8 cellular contexts compared by ENCODE assay signal in genomic region chr2:158953926-158954763, GRCh38. TPM values are rescaled to one million over a fixed set of nuclear protein-coding genes. Genes with fewer than 3 reads are reported as not detected.
DNase-seq lines count a peak whose midpoint lies in the region; ATAC-seq, FAIRE-seq and TF ChIP-seq lines count a peak whose summit lies in the region.

No MANE protein-coding gene starts in this region.

- H4K20me1 ChIP-seq in PC-3 (ENCODE audit: low read length) (no peaks in the 10 kb centered on the region), K562 (replicated peaks; ENCODE audit: control insufficient read depth, insufficient read depth, low read length) (no peaks in the 10 kb centered on the region)

- peak overlapping the region; percentile 41 for H3K9ac ChIP-seq in PC-3 (ENCODE audit: low read length)
- H3K9ac ChIP-seq in K562 (ENCODE audit: insufficient read depth in 1 of 2, low read depth in 2 of 2, low read length in 2 of 2), result no peak overlapping the region
- no peak overlapping the region for H3K9ac ChIP-seq in liver (ENCODE audit: low read depth in 1 of 2, low read length in 2 of 2)

- in situ Hi-C loops in K562 (cut with MboI), result no loop called here

- H3K36me3 ChIP-seq in PC-3 (ENCODE audit: low read depth, low read length) (no peaks in the 10 kb centered on the region), K562 (ENCODE audit: control insufficient read depth, insufficient read depth, low read length) (no peaks in the 10 kb centered on the region), liver (ENCODE audit: control insufficient read depth in 4 of 4, insufficient read depth in 3 of 4, low read depth in 1 of 4, low read length in 3 of 4) (no peaks in the 10 kb centered on the region)

- no peaks in the 10 kb centered on the region for H3K9me1 ChIP-seq in K562 (ENCODE audit: control insufficient read depth, insufficient read depth, low read length)

- POLR2A ChIA-PET in PC-3 (lab: Charles Lee; ENCODE audit: unreplicated experiment) (interaction anchor here (0.6 to 0.7 kb wide), 2 partner anchors 130 to 1165 kb away, joined by 4 to 9 read pairs; no protein-coding TSS in a partner anchor), K562 (lab: Yijun Ruan, JAX) (interaction anchor here (0.6 kb wide), 1 partner anchor 20 kb away, joined by 3 read pairs; no protein-coding TSS in a partner anchor)

- WGBS in K562 (ENCODE audit: insufficient coverage, low coverage, missing lambda C conversion rate), result 1% methylated on average over 5 of the region's 5 CpGs
- WGBS in liver, result 29% methylated on average over 5 of the region's 5 CpGs

- TF ChIP-seq CTCF in GM12865 (IDR thresholded peaks at IDR 0.05; ENCODE audit: insufficient read depth, low read depth, low read length, missing control alignments), result no peak
- no peak for TF ChIP-seq CTCF in PC-3 (conservative IDR thresholded peaks at IDR 0.05; ENCODE audit: low read depth, low read length)
- TF ChIP-seq CTCF in K562 (IDR thresholded peaks at IDR 0.05 in 2 of 3, conservative IDR thresholded peaks at IDR 0.05 in 1 of 3; ENCODE audit: insufficient read depth in 2 of 3, low read depth in 1 of 3, low read length in 3 of 3), result no peak
- TF ChIP-seq CTCF in liver (IDR thresholded peaks at IDR 0.05; ENCODE audit: low read depth, low read length, missing input control), result no peak

- H2AFZ ChIP-seq in PC-3 (ENCODE audit: low read length), result peak overlapping the region; percentile 43; the same call in 1 of the 2 replicates
- H2AFZ ChIP-seq in K562 (ENCODE audit: low read depth, low read length), result no peak overlapping the region

- H3K9me3 ChIP-seq in PC-3 (ENCODE audit: low read length), result no peaks in the 10 kb centered on the region
- H3K9me3 ChIP-seq in K562 (replicated peaks; ENCODE audit: control insufficient read depth, insufficient read depth, low read depth, low read length), result no peaks in the 10 kb centered on the region
- no peaks in the 10 kb centered on the region for H3K9me3 ChIP-seq in liver (ENCODE audit: control insufficient read depth in 4 of 4, low read length in 3 of 4)

- H3K9me2 ChIP-seq in PC-3 (replicated peaks; ENCODE audit: low read length), result no peaks in the 10 kb centered on the region

- no TSS peak for BruUV-seq in PC-3 (replicated peaks; lab: Mats Ljungman, UMichigan)
- BruUV-seq in K562 (replicated peaks; lab: Mats Ljungman, UMichigan), result no TSS peak

- ATAC-seq in HG03571 (IDR thresholded peaks at IDR 0.05; ENCODE audit: unreplicated experiment) (peak; percentile 64), PC-3 (peak; percentile 95), K562 (peak; percentile 35; the same call in 1 of the 3 replicates), HG02571 (IDR thresholded peaks at IDR 0.05; ENCODE audit: unreplicated experiment) (no peak)
- ATAC-seq in stimulated activated naive CD8-positive, alpha-beta T cell treated with anti-CD3 and anti-CD28 coated beads, Interleukin-15, Interleukin-2, amounts not matched to agents 100 U/mL and 50 U/mL, for 24 hours, result peak; percentile 73

- intact Hi-C loops in PC-3 (cut with micrococcal nuclease), result no loop called here
- intact Hi-C loops in K562 (cut with micrococcal nuclease), result no loop called here

- H3K27me3 ChIP-seq in PC-3 (ENCODE audit: low read length) (no peaks in the 10 kb centered on the region), K562 (ENCODE audit: control insufficient read depth in 2 of 2, insufficient read depth in 2 of 2, low read length in 2 of 2) (peaks cover 2 to 11% of the 10 kb centered on the region in 2 experiments; a peak in 3 of 5 replicates), liver (ENCODE audit: control insufficient read depth in 4 of 4, insufficient read depth in 4 of 4, low read length in 3 of 4) (no peaks in the 10 kb centered on the region)

- TF ChIP-seq POLR2A in K562 (conservative IDR thresholded peaks at IDR 0.05), result no peak

- no peak overlapping the region for H3K4me3 ChIP-seq in GM12865 (ENCODE audit: low read depth, low read length)
- H3K4me3 ChIP-seq in PC-3 (ENCODE audit: low read length), result 0 out of 2 replicates have a peak overlapping the region, but pooled peaks have one; percentile 4
- H3K4me3 ChIP-seq in K562, result no peak overlapping the region
- H3K4me3 ChIP-seq in liver (ENCODE audit: low read depth in 1 of 3, low read length in 3 of 3), result no peak overlapping the region

- no peaks in the 10 kb centered on the region for H3K79me2 ChIP-seq in PC-3 (ENCODE audit: low read length)
- H3K79me2 ChIP-seq in K562 (ENCODE audit: control insufficient read depth, insufficient read depth, low read length), result no peaks in the 10 kb centered on the region

- no peaks in the 10 kb centered on the region for H3F3A ChIP-seq in PC-3 (ENCODE audit: low read length, unreplicated experiment)

- FAIRE-seq in K562 (lab: Jason Lieb, UNC), result no peak

- TF ChIP-seq RAD21 in K562 (CRISPR knock-in tag; conservative IDR thresholded peaks at IDR 0.05 in 1 of 2, IDR thresholded peaks at IDR 0.05 in 1 of 2) (no peak), liver (IDR thresholded peaks at IDR 0.05) (peak in 1 of 2 donors; percentile 24)

- H3K4me2 ChIP-seq in PC-3 (ENCODE audit: low read length), result peak overlapping the region; percentile 60
- H3K4me2 ChIP-seq in K562 (ENCODE audit: insufficient read depth, low read length), result no peak overlapping the region

- peak overlapping the region; percentile 86 for H3K27ac ChIP-seq in PC-3 (ENCODE audit: low read length)
- H3K27ac ChIP-seq in K562 (ENCODE audit: extremely low read depth, low read depth, low read length), result no peak overlapping the region
- no peak overlapping the region for H3K27ac ChIP-seq in liver (ENCODE audit: low read depth in 1 of 2, low read length in 2 of 2)

- CTCF ChIA-PET in PC-3 (lab: Charles Lee) (interaction anchor here (0.7 kb wide), 1 partner anchor 46 kb away, joined by 3 read pairs; no protein-coding TSS in a partner anchor), K562 (lab: Yijun Ruan, JAX; ENCODE audit: low intra/inter-chr PET ratio) (no interaction called here)

- no peak for TF ChIP-seq EP300 in K562 (IDR thresholded peaks at IDR 0.05; ENCODE audit: low read length)

- DNase-seq in GM12865 (ENCODE audit: low read depth), result peak; percentile 42
- DNase-seq in PC-3, result peak; percentile 88
- DNase-seq in K562 (ENCODE audit: extremely low read depth in 1 of 4, low spot score in 3 of 4), result peak in 1 of 4 experiments; percentile 15
- DNase-seq in stimulated activated naive CD8-positive, alpha-beta T cell treated with anti-CD3 and anti-CD28 coated beads, Interleukin-15, Interleukin-2, amounts not matched to agents 100 U/mL and 50 U/mL, for 24 hours, result peak; percentile 50
- DNase-seq in cerebellar nuclear complex (lab: John Stamatoyannopoulos, UW), result no peak

- H3K4me1 ChIP-seq in PC-3 (ENCODE audit: insufficient read depth, low read length), result peaks cover 18% of the 10 kb centered on the region
- H3K4me1 ChIP-seq in K562 (replicated peaks in 1 of 2; ENCODE audit: control insufficient read depth in 2 of 2, insufficient read depth in 2 of 2, low read length in 2 of 2), result no peaks in the 10 kb centered on the region; a peak in 1 of 5 replicates
- peaks cover 0 to 5% (median 3%) of the 10 kb centered on the region in 4 donors for H3K4me1 ChIP-seq in liver (ENCODE audit: control insufficient read depth in 4 of 4, insufficient read depth in 4 of 4, low read length in 3 of 4)

TF ChIP-seq in K562, 482 proteins besides CTCF, POLR2A, EP300 and RAD21 (continues in another document):
- no peak for TF ChIP-seq CEBPB (tag; IDR thresholded peaks at IDR 0.05)
- no peak for TF ChIP-seq CCNT2 (IDR thresholded peaks at IDR 0.05; ENCODE audit: borderline replicate concordance, extremely low read depth, insufficient read length, low read depth, low read length)
- no peak for TF ChIP-seq POLR3G (IDR thresholded peaks at IDR 0.05; ENCODE audit: extremely low read depth, insufficient read length, insufficient replicate concordance)
- no peak for TF ChIP-seq ATF1 (CRISPR knock-in tag; IDR thresholded peaks at IDR 0.05)
- peak; percentile 53; the same call in 1 of the 2 replicates for TF ChIP-seq ATF1 (tag; IDR thresholded peaks at IDR 0.05)
- TF ChIP-seq NFIC (IDR thresholded peaks at IDR 0.05), result peak; percentile 79

TF ChIP-seq in liver, 16 proteins besides CTCF, POLR2A, EP300 and RAD21 (continues in another document):
- TF ChIP-seq YY1 (IDR thresholded peaks at IDR 0.05) (no peak), FOXA2 (IDR thresholded peaks at IDR 0.05) (no peak), ZBTB33 (IDR thresholded peaks at IDR 0.05) (no peak), NR2F2 (IDR thresholded peaks at IDR 0.05) (peak; percentile 57)

RNA-seq across cellular contexts. Expression of gene TANC1, which starts 14.3 kb away (rescaled TPM):
- total RNA-seq in PC-3 (2014; rRNA removed), result 17.6 and 18.7 TPM in 2 replicates
- 0.39 and 0.53 TPM in 2 replicates for total RNA-seq in K562 (2011; cell fraction: chromatin; rRNA removed; ENCODE audit: low replicate concordance)
- total RNA-seq in K562 (2011; cell fraction: nucleolus; rRNA removed), result 0.13 and 0.33 TPM in 2 replicates
- 0.22 and 0.31 TPM in 2 replicates for total RNA-seq in K562 (2011; cell fraction: nucleoplasm; rRNA removed)
- total RNA-seq in K562 (2014; rRNA removed), result under 0.01 and 0.04 TPM in 2 replicates
- 0.06 and 0.07 TPM in 2 replicates for total RNA-seq in K562 (2014; rRNA removed; fragmentation: Illumina TruSeq; extraction: Trizol)
- total RNA-seq in K562 (2015; rRNA removed; fragmentation: Illumina TruSeq; extraction: Trizol), result 0.07 and 0.15 TPM in 2 replicates
- 0.13 and 0.20 TPM in 2 replicates for total RNA-seq in K562 (2021)
- 0.14 and 0.18 TPM in 2 replicates for polyA plus RNA-seq in K562 (2011; rRNA removed)
- 0.06 and 0.12 TPM in 2 replicates for polyA plus RNA-seq in K562 (2011; cell fraction: cytosol; rRNA removed)
- polyA plus RNA-seq in K562 (2011; cell fraction: nucleus; rRNA removed), result 0.42 and 0.74 TPM in 2 replicates
- 0.18 and 0.22 TPM in 2 replicates for polyA plus RNA-seq in K562 (2012)
- polyA plus RNA-seq in K562 (2014; fragmentation: Illumina TruSeq; extraction: Trizol), result 0.03 and 0.07 TPM in 2 replicates
- polyA plus RNA-seq in K562 (2014; fragmentation: Nextera tagmentation; extraction: Ambion mirVana), result under 1 TPM in 1 of 2 experiments, not detected in 1; 0.03 TPM
- 0.03 and 0.05 TPM in 2 replicates for polyA plus RNA-seq in K562 (2014; rRNA removed)
- polyA minus RNA-seq in K562 (2011; rRNA and poly(A)+ RNA removed), result 0.39 and 0.45 TPM in 2 replicates
- 0.29 and 0.64 TPM in 2 replicates for polyA minus RNA-seq in K562 (2011; cell fraction: cytosol; rRNA and poly(A)+ RNA removed)
- polyA minus RNA-seq in K562 (2011; cell fraction: nucleus; rRNA and poly(A)+ RNA removed), result 0.33 and 0.40 TPM in 2 replicates
- 10 to 100 TPM in 1 of 2 donors, 1 to 10 TPM in 1; 6.6 to 17.7 TPM for total RNA-seq in liver
- 1 to 10 TPM; 3.7 TPM for polyA plus RNA-seq in liver

Comparison
In these comparisons a context has a peak if more than half of its experiments do, and no peak if none do; other contexts are left out.
1. DNase-seq: peak in GM12865 (single experiment), PC-3 (single experiment) and stimulated activated naive CD8-positive, alpha-beta T cell treated with anti-CD3 and anti-CD28 coated beads, Interleukin-15, Interleukin-2, amounts not matched to agents 100 U/mL and 50 U/mL, for 24 hours (single experiment); none in cerebellar nuclear complex (0 of 2).
2. RNA of gene TANC1, which starts 14.3 kb away (total RNA-seq): 6.6 to 17.7 TPM in liver and 17.6 to 18.7 TPM in PC-3; under 0.01 to 0.53 TPM in K562; every median in the first group is over 4 times any median in the second.